Comparison of ENCODE assay signal across 8 cellular contexts in the genomic region with DNA sequence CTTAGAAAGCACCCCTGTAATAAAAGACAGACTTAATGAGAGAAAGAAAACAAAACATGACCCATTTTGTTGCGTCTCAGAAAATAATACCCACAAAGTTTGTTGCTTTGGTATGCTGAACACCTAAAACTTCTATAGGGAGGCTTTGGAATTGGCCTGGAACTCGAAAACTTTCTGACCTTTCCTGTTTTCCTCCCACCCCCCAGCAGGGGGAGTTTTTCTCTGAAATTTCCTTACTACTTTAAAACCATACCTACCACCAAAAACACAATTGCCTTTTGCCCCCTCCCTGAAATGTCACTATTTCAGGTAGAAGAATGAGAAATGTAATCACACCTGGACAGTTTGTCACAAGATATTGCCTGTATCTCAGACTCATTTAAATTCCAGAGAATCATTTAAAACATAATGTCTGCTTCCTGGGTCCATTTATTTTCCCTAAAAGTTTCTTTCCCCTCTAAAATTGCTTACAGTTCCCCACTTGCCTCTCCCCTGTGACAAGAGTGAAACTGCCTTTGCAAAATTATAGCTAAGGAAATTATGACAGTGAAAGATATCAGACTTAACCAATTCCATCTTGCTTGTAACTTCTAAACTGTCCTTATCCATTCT.
DNase-seq lines count a peak whose midpoint lies in the region; ATAC-seq and TF ChIP-seq lines count a peak whose summit lies in the region.

No MANE protein-coding gene starts in this region.

- no peak overlapping the region for H3K4me3 ChIP-seq in fibroblast of mammary gland (ENCODE audit: control insufficient read depth, low read depth, low read length)

- peak; percentile 5 for DNase-seq in stimulated activated CD4-positive, alpha-beta T cell treated with anti-CD3 and anti-CD28 coated beads, Interleukin-15, amount 100 ng/mL, for 24 hours
- DNase-seq in stimulated activated CD4-positive, alpha-beta T cell treated with anti-CD3 and anti-CD28 coated beads, Interleukin-4, amount 100 ng/mL, for 1 hour: no peak
- DNase-seq in NCI-H69 (lab: John Stamatoyannopoulos, UW): peak; percentile 48
- peak; percentile 14 for DNase-seq in fibroblast of mammary gland (ENCODE audit: low read depth)
- no peak for DNase-seq in NCI-H1092 treated with DMSO at 0.1 percent for 48 hours (lab: John Stamatoyannopoulos, UW)
- DNase-seq in NCI-H2196 treated with DMSO at 0.1 percent for 48 hours (lab: John Stamatoyannopoulos, UW; ENCODE audit: unreplicated experiment): no peak

- TF ChIP-seq CTCF in fibroblast of mammary gland (conservative IDR thresholded peaks at IDR 0.05; ENCODE audit: control insufficient read depth, insufficient read depth, low read depth, low read length): peak; percentile 62

- ATAC-seq in HG03520 (IDR thresholded peaks at IDR 0.05; ENCODE audit: unreplicated experiment) (no peak), GM21360 (IDR thresholded peaks at IDR 0.05; ENCODE audit: unreplicated experiment) (no peak)

Comparison
In these comparisons a context has a peak if more than half of its experiments do, and no peak if none do; other contexts are left out.
1. DNase-seq: peak in stimulated activated CD4-positive, alpha-beta T cell treated with anti-CD3 and anti-CD28 coated beads, Interleukin-15, amount 100 ng/mL, for 24 hours (single experiment), NCI-H69 (single experiment) and fibroblast of mammary gland (single experiment); none in stimulated activated CD4-positive, alpha-beta T cell treated with anti-CD3 and anti-CD28 coated beads, Interleukin-4, amount 100 ng/mL, for 1 hour (single experiment), NCI-H1092 treated with DMSO at 0.1 percent for 48 hours (single experiment) and NCI-H2196 treated with DMSO at 0.1 percent for 48 hours (single experiment).